8 cellular contexts compared by ENCODE assay signal in the genomic region with DNA sequence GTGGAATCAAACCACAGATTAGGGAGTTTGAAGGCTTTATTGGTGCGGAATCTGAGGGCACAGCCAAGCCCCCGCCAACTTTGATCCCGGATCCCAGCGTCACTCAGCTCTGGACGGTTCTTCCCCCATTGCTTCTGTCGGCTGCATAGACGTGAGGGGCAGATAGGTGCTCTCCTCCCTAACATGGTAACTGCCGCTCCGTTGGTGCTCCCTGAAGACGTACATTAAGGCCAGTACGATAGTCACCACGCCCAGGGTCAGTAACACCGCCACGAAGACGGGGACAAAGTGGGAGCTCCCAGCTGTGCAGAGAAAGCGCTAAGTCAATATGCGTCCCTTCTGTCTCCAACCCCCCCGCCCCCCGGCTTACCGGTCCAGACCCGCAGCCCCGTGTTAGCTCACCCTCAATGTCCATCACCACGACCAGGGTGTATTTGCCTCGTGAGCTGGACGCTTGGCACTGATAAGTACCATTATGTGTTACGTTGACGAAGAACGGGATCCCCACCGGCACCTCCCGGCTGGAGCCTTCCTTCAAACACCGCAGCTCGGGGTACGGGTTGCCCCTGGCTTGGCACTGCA. TPM values are rescaled to one million over a fixed set of nuclear protein-coding genes. Genes with fewer than 3 reads are reported as not detected.
DNase-seq lines count a peak whose midpoint lies in the region; ATAC-seq and TF ChIP-seq lines count a peak whose summit lies in the region.

No MANE protein-coding gene starts in this region.

- H3K79me2 ChIP-seq in fibroblast of lung (ENCODE audit: control insufficient read depth, insufficient read depth, low read length): peaks cover 26% of the 10 kb centered on the region

- H3K27ac ChIP-seq in RWPE2 (ENCODE audit: poor library complexity, severe bottlenecking) (peak overlapping the region; percentile 49), fibroblast of lung (ENCODE audit: insufficient read depth, low read length) (peak overlapping the region; percentile 26), rectal smooth muscle tissue (ENCODE audit: low read depth, low read length) (peak overlapping the region; percentile 66)

- peak overlapping the region; percentile 95 for H2AFZ ChIP-seq in fibroblast of lung (ENCODE audit: low read length)

- H3K27me3 ChIP-seq in RWPE2 (ENCODE audit: insufficient read depth, poor library complexity, severe bottlenecking): no peaks in the 10 kb centered on the region
- no peaks in the 10 kb centered on the region for H3K27me3 ChIP-seq in fibroblast of lung (ENCODE audit: control insufficient read depth, insufficient read depth, low read length)
- no peaks in the 10 kb centered on the region for H3K27me3 ChIP-seq in rectal smooth muscle tissue (ENCODE audit: control insufficient read depth, insufficient read depth, low read length)

- H3K9ac ChIP-seq in fibroblast of lung (ENCODE audit: insufficient read depth, low read length): peak overlapping the region; percentile 60
- peak overlapping the region; percentile 56 for H3K9ac ChIP-seq in rectal smooth muscle tissue (ENCODE audit: low read length)

- no peak for TF ChIP-seq CTCF in RWPE2 (IDR thresholded peaks at IDR 0.05; ENCODE audit: poor library complexity, severe bottlenecking)
- no peak for TF ChIP-seq CTCF in fibroblast of lung (conservative IDR thresholded peaks at IDR 0.05 in 1 of 2, IDR thresholded peaks at IDR 0.05 in 1 of 2; ENCODE audit: low read depth in 1 of 2, low read length in 2 of 2)

- H3K4me2 ChIP-seq in fibroblast of lung (ENCODE audit: extremely low read depth, insufficient read depth, low read length): peak overlapping the region; percentile 96

- H3K36me3 ChIP-seq in RWPE2 (ENCODE audit: low read depth) (peaks cover 28% of the 10 kb centered on the region), fibroblast of lung (ENCODE audit: control insufficient read depth, insufficient read depth, low read length) (peaks cover 12% of the 10 kb centered on the region), rectal smooth muscle tissue (ENCODE audit: control insufficient read depth, insufficient read depth, low read length) (peaks cover 2% of the 10 kb centered on the region)

- peak; percentile 92 for DNase-seq in NCI-H510A treated with DMSO at 0.1 percent for 48 hours (lab: John Stamatoyannopoulos, UW)
- no peak for DNase-seq in NCI-H510A (lab: John Stamatoyannopoulos, UW)
- DNase-seq in RWPE2 (ENCODE audit: low spot score): no peak
- no peak for DNase-seq in fibroblast of lung (ENCODE audit: low read depth in 2 of 2)
- DNase-seq in medulla oblongata (ENCODE audit: extremely low spot score): no peak
- no peak for DNase-seq in SIG-M5 treated with dmso at 0.1 percent for 504 hours (lab: John Stamatoyannopoulos, UW; ENCODE audit: unreplicated experiment)

- no peaks in the 10 kb centered on the region for H4K20me1 ChIP-seq in fibroblast of lung (ENCODE audit: control insufficient read depth, extremely low read depth, insufficient read depth, low read length)

- H3K4me3 ChIP-seq in RWPE2 (ENCODE audit: severe bottlenecking): peak overlapping the region; percentile 84
- peak overlapping the region; percentile 84 to 98 (median 88) for H3K4me3 ChIP-seq in fibroblast of lung (replicated peaks in 1 of 4; ENCODE audit: control extremely low read depth in 1 of 4, insufficient read depth in 1 of 4, low read depth in 3 of 4, low read length in 4 of 4)
- peak overlapping the region; percentile 81 for H3K4me3 ChIP-seq in rectal smooth muscle tissue (ENCODE audit: low read length)

- H3K4me1 ChIP-seq in RWPE2 (ENCODE audit: insufficient read depth, poor library complexity, severe bottlenecking): no peaks in the 10 kb centered on the region
- peaks cover 13% of the 10 kb centered on the region for H3K4me1 ChIP-seq in fibroblast of lung (ENCODE audit: control insufficient read depth, extremely low read depth, insufficient read depth, low read length)
- peaks cover 13% of the 10 kb centered on the region for H3K4me1 ChIP-seq in rectal smooth muscle tissue (ENCODE audit: control insufficient read depth, insufficient read depth, low read length)

- ATAC-seq in RWPE2 (ENCODE audit: low read depth) (peak; percentile 22), HG03354 (IDR thresholded peaks at IDR 0.05; ENCODE audit: poor library complexity, severe bottlenecking, unreplicated experiment) (no peak)

- H3K9me3 ChIP-seq in RWPE2 (ENCODE audit: severe bottlenecking) (no peaks in the 10 kb centered on the region), fibroblast of lung (ENCODE audit: control insufficient read depth, insufficient read depth, low read depth, low read length) (no peaks in the 10 kb centered on the region)

RNA-seq across cellular contexts. Expression of a gene that starts 0.5 kb away (rescaled TPM):
- total RNA-seq in fibroblast of lung: 4.9 and 5.6 TPM in 2 replicates
- 2.3 and 4.3 TPM in 2 replicates for polyA plus RNA-seq in fibroblast of lung
- 14.3 and 23.6 TPM in 2 replicates for polyA plus RNA-seq in fibroblast of lung (2012)
- 7.3 and 8.3 TPM in 2 replicates for polyA minus RNA-seq in fibroblast of lung (ENCODE audit: low replicate concordance)

RNA-seq across cellular contexts. Expression of a gene that starts 5.6 kb away (rescaled TPM):
- 4.3 and 5.1 TPM in 2 replicates for total RNA-seq in fibroblast of lung
- 4.5 and 7.1 TPM in 2 replicates for polyA plus RNA-seq in fibroblast of lung
- 8.8 and 15.6 TPM in 2 replicates for polyA plus RNA-seq in fibroblast of lung (2012)
- 4.6 and 7.5 TPM in 2 replicates for polyA minus RNA-seq in fibroblast of lung (ENCODE audit: low replicate concordance)

RNA-seq across cellular contexts. Expression of a gene that starts 18.0 kb away (rescaled TPM):
- total RNA-seq in fibroblast of lung: 14.1 and 21.0 TPM in 2 replicates
- 14.0 and 20.8 TPM in 2 replicates for polyA plus RNA-seq in fibroblast of lung
- polyA plus RNA-seq in fibroblast of lung (2012): 30.3 and 48.1 TPM in 2 replicates
- polyA minus RNA-seq in fibroblast of lung (ENCODE audit: low replicate concordance): 22.7 and 43.9 TPM in 2 replicates

RNA-seq across cellular contexts. Expression of a gene that starts 24.2 kb away (rescaled TPM):
- 0.51 and 0.66 TPM in 2 replicates for total RNA-seq in fibroblast of lung
- 0.35 TPM in 2 replicates for polyA plus RNA-seq in fibroblast of lung
- 0.55 and 0.67 TPM in 2 replicates for polyA plus RNA-seq in fibroblast of lung (2012)
- polyA minus RNA-seq in fibroblast of lung (ENCODE audit: low replicate concordance): 0.19 and 2.5 TPM in 2 replicates

RNA-seq across cellular contexts. Expression of a gene that starts 44.1 kb away (rescaled TPM):
- 1.8 and 2.5 TPM in 2 replicates for total RNA-seq in fibroblast of lung
- polyA plus RNA-seq in fibroblast of lung: 0.47 and 0.55 TPM in 2 replicates
- 0.78 and 0.97 TPM in 2 replicates for polyA plus RNA-seq in fibroblast of lung (2012)
- polyA minus RNA-seq in fibroblast of lung (ENCODE audit: low replicate concordance): 0.07 and 1.2 TPM in 2 replicates
